Comparison of ENCODE assay signal across 1 cellular context in the genomic region with DNA sequence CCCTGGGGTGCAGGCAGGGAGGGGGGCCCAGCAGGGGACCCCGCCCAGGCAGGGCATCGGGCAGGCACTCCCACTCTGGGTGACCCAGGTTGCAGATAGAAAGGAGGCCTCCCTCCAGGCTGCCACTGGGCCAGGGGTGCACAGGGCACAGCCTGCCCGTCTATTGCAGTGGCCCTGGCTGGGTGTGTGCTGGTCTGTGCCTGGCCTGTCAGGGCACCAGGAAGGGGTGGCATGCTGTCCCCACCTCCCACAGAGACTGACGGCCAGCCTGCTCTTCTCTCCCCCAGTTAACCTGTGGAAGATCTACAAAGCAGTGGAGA.
TF ChIP-seq lines count a peak whose summit lies in the region.

No MANE protein-coding gene starts in this region.

TF ChIP-seq in H1, 55 proteins besides CTCF, POLR2A, EP300 and RAD21:
- TF ChIP-seq PHF8 (conservative IDR thresholded peaks at IDR 0.05; ENCODE audit: low read depth, low read length) (no peak), BCL11A (IDR thresholded peaks at IDR 0.05; ENCODE audit: low read depth in 2 of 2, low read length in 2 of 2) (no peak), GTF2F1 (IDR thresholded peaks at IDR 0.05; ENCODE audit: borderline replicate concordance, low read depth, low read length) (no peak), KDM1A (IDR thresholded peaks at IDR 0.05; ENCODE audit: borderline replicate concordance, low read length) (no peak), TCF12 (IDR thresholded peaks at IDR 0.05; ENCODE audit: low read depth, low read length) (no peak), TBP (IDR thresholded peaks at IDR 0.05; ENCODE audit: low read depth, low read length) (no peak), GABPA (IDR thresholded peaks at IDR 0.05; ENCODE audit: borderline replicate concordance, insufficient read depth, low read length) (no peak), JUND (IDR thresholded peaks at IDR 0.05; ENCODE audit: low read length) (no peak), HDAC6 (IDR thresholded peaks at IDR 0.05; ENCODE audit: low read depth, low read length) (no peak)
